In the genomic region with DNA sequence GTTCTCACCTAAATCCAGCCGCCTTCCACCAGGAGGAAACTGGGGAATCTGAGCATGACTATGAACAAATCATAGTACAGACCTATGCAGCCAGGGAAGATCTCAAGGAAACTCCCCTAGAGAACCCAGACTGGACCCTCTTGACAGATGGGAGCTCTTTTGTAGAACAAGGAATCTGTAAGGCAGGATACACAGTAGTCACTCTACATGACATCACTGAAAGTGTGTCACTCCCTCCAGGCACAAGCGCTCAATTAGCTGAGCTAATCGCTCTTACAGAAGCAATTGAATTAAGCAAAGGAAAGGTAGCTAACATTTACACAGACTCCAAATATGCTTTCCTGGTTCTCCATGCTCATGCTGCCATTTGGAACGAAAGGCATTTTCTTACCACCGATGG, we compare ENCODE assay signal across 19 cellular contexts. TPM values are rescaled to one million over a fixed set of nuclear protein-coding genes. Genes with fewer than 3 reads are reported as not detected.
A peak's percentile ranks its signal among the peaks of the same experiment; 100 is the strongest.
DNase-seq lines count a peak whose midpoint lies in the region; ATAC-seq and TF ChIP-seq lines count a peak whose summit lies in the region.
"Had no signal": no experiment of that assay in that cellular context is flagged by ENCODE, and none has a peak within 500 bp of the region (broad histone marks: within the 10 kb centered on the region; RNA-seq: fewer than 3 reads in every experiment).

No MANE protein-coding gene starts in this region.

- no peak for DNase-seq in activated naive CD8-positive, alpha-beta T cell treated with anti-CD3 and anti-CD28 coated beads, Interleukin-2, amount 50 U/mL, for 24 hours
- DNase-seq in T-cell (no peak), glutamatergic neuron (no peak), NOMO-1 (lab: John Stamatoyannopoulos, UW; ENCODE audit: unreplicated experiment in 2 of 2) (no peak), LoVo (ENCODE audit: low spot score) (no peak)
- DNase-seq: ACHN, AML-193, DND-41, GDM1, HFFc6, NCI-H1048, NCI-H1436 treated with DMSO at 0.1 percent for 48 hours, NCI-H2081, NCI-H774 had no signal

- ATAC-seq in activated naive CD8-positive, alpha-beta T cell treated with anti-CD3 and anti-CD28 coated beads, Interleukin-2, amount 50 U/mL, for 24 hours = no peak
- ATAC-seq in T-cell (replicated peaks in 1 of 4) (no peak), GM21423 (IDR thresholded peaks at IDR 0.05; ENCODE audit: unreplicated experiment) (no peak)
- ATAC-seq: GM12878 had no signal

- H3K36me3 Mint-ChIP-seq in activated naive CD8-positive, alpha-beta T cell = peaks cover 19% of the 10 kb centered on the region
- H3K36me3 Mint-ChIP-seq in activated naive CD8-positive, alpha-beta T cell treated with anti-CD3 and anti-CD28 coated beads, Interleukin-2, amount 50 U/mL, for 24 hours (ENCODE audit: low read depth) = peaks cover 39% of the 10 kb centered on the region
- H3K36me3 Mint-ChIP-seq in T-cell (peaks cover 57% of the 10 kb centered on the region), glutamatergic neuron (ENCODE audit: unreplicated experiment) (peaks cover 16% of the 10 kb centered on the region)

- POLR2A ChIA-PET in T-cell (lab: Charles Lee) = no interaction called here

- no peak overlapping the region for H3K4me3 Mint-ChIP-seq in activated naive CD8-positive, alpha-beta T cell
- H3K4me3 Mint-ChIP-seq in activated naive CD8-positive, alpha-beta T cell treated with anti-CD3 and anti-CD28 coated beads, Interleukin-2, amount 50 U/mL, for 24 hours = no peak overlapping the region
- H3K4me3 Mint-ChIP-seq in T-cell = no peak overlapping the region
- peak overlapping the region; percentile 9 for H3K4me3 Mint-ChIP-seq in glutamatergic neuron (ENCODE audit: unreplicated experiment)
- H3K4me3 Mint-ChIP-seq: HFFc6 had no signal

- TF ChIP-seq CTCF in glutamatergic neuron (IDR thresholded peaks at IDR 0.05; ENCODE audit: partially characterized antibody, unreplicated experiment) = no peak

- CTCF ChIA-PET in T-cell (lab: Charles Lee) = interaction anchor here (1.1 to 1.2 kb wide), 2 partner anchors 19 to 20 kb away, joined by 4 to 5 read pairs; no protein-coding TSS in a partner anchor

- H3K27ac Mint-ChIP-seq in activated naive CD8-positive, alpha-beta T cell = peak overlapping the region; percentile 76
- no peak overlapping the region for H3K27ac Mint-ChIP-seq in activated naive CD8-positive, alpha-beta T cell treated with anti-CD3 and anti-CD28 coated beads, Interleukin-2, amount 50 U/mL, for 24 hours
- H3K27ac Mint-ChIP-seq in T-cell (peak overlapping the region; percentile 12 to 81), glutamatergic neuron (ENCODE audit: unreplicated experiment) (peak overlapping the region; percentile 52)
- H3K27ac Mint-ChIP-seq: HFFc6 had no signal

- H3K27me3 Mint-ChIP-seq in activated naive CD8-positive, alpha-beta T cell = no peaks in the 10 kb centered on the region
- H3K27me3 Mint-ChIP-seq in activated naive CD8-positive, alpha-beta T cell treated with anti-CD3 and anti-CD28 coated beads, Interleukin-2, amount 50 U/mL, for 24 hours = no peaks in the 10 kb centered on the region
- H3K27me3 Mint-ChIP-seq in T-cell (no peaks in the 10 kb centered on the region), glutamatergic neuron (ENCODE audit: unreplicated experiment) (peaks cover 4% of the 10 kb centered on the region)

- H3K9me3 Mint-ChIP-seq in activated naive CD8-positive, alpha-beta T cell (ENCODE audit: low read depth) = peaks cover 13% of the 10 kb centered on the region
- peaks cover 22% of the 10 kb centered on the region for H3K9me3 Mint-ChIP-seq in activated naive CD8-positive, alpha-beta T cell treated with anti-CD3 and anti-CD28 coated beads, Interleukin-2, amount 50 U/mL, for 24 hours
- peaks cover 3 to 9% (median 3%) of the 10 kb centered on the region in 3 donors for H3K9me3 Mint-ChIP-seq in T-cell
- no peaks in the 10 kb centered on the region for H3K9me3 Mint-ChIP-seq in glutamatergic neuron (ENCODE audit: unreplicated experiment)

- H3K4me1 Mint-ChIP-seq in activated naive CD8-positive, alpha-beta T cell (ENCODE audit: low read depth) = peaks cover 42% of the 10 kb centered on the region
- peaks cover 4% of the 10 kb centered on the region for H3K4me1 Mint-ChIP-seq in activated naive CD8-positive, alpha-beta T cell treated with anti-CD3 and anti-CD28 coated beads, Interleukin-2, amount 50 U/mL, for 24 hours
- H3K4me1 Mint-ChIP-seq in T-cell = peaks cover 45 to 60% (median 57%) of the 10 kb centered on the region in 3 donors
- H3K4me1 Mint-ChIP-seq in glutamatergic neuron (ENCODE audit: low read depth, unreplicated experiment) = peaks cover 15% of the 10 kb centered on the region

RNA-seq across cellular contexts. Expression of gene PLN, which starts 36.8 kb away (rescaled TPM):
- total RNA-seq in T-cell = under 1 TPM in 2 of 5 donors, not detected in 3; 0.13 to 0.23 TPM
- total RNA-seq in glutamatergic neuron (ENCODE audit: unreplicated experiment) = not detected
- total RNA-seq: GM12878, HFFc6, MCF 10A, NCI-H460 had no signal
